ENCODE assay signal across 25 cellular contexts in genomic region chr19:43762814-43763213, GRCh38. TPM values are rescaled to one million over a fixed set of nuclear protein-coding genes. Genes with fewer than 3 reads are reported as not detected.
DNase-seq lines count a peak whose midpoint lies in the region; ATAC-seq lines count a peak whose summit lies in the region.
"Had no signal": no experiment of that assay in that cellular context is flagged by ENCODE, and none has a peak within 500 bp of the region (broad histone marks: within the 10 kb centered on the region; RNA-seq: fewer than 3 reads in every experiment).

No MANE protein-coding gene starts in this region.

- peaks cover 7 to 9% of the 10 kb centered on the region in 2 donors for H3K36me3 Mint-ChIP-seq in CD4-positive, alpha-beta memory T cell
- H3K36me3 Mint-ChIP-seq in activated CD4-positive, alpha-beta memory T cell treated with anti-CD3 and anti-CD28 coated beads, Interleukin-2, amount 10 ng/mL, durations not matched to agents 7 days and 5 days (ENCODE audit: low read depth) = peaks cover 39% of the 10 kb centered on the region
- no peaks in the 10 kb centered on the region for H3K36me3 Mint-ChIP-seq in naive B cell
- H3K36me3 Mint-ChIP-seq: immature natural killer cell had no signal

- CTCF ChIA-PET in CD4-positive, alpha-beta memory T cell (lab: Charles Lee; ENCODE audit: partially characterized antibody) = interaction anchor here (1.1 to 7.0 kb wide), 5 partner anchors 8 to 208 kb away, joined by 3 to 80 read pairs (median 7); partner anchors contain the start of gene SMG9
- CTCF ChIA-PET in activated CD4-positive, alpha-beta memory T cell treated with anti-CD3 and anti-CD28 coated beads, Interleukin-2, amount 10 ng/mL, durations not matched to agents 7 days and 5 days (lab: Charles Lee) = interaction anchor here (1.6 kb wide), 1 partner anchor 94 kb away, joined by 7 read pairs; no protein-coding TSS in a partner anchor

- peak overlapping the region in 8 of 11 experiments; percentile 76 to 90 (median 87); a peak in 11 of 22 replicates for H3K27ac ChIP-seq in BLaER1 treated with 17β-estradiol and CSF1 and Interleukin-3, amounts not matched to agents 10 nM and 100 nM
- H3K27ac ChIP-seq in CD4-positive, alpha-beta memory T cell (ENCODE audit: low read depth, low read length) = no peak overlapping the region
- H3K27ac ChIP-seq: WERI-Rb-1 had no signal

- H3K4me2 ChIP-seq in BLaER1 treated with 17β-estradiol and CSF1 and Interleukin-3, amounts not matched to agents 10 nM and 100 nM = peak overlapping the region in 8 of 11 experiments; percentile 91 to 97 (median 92); a peak in 15 of 22 replicates

- H3K4me1 ChIP-seq in BLaER1 treated with 17β-estradiol and CSF1 and Interleukin-3, amounts not matched to agents 10 nM and 100 nM = peaks cover 62 to 99% (median 77%) of the 10 kb centered on the region in 10 experiments
- H3K4me1 ChIP-seq in CD4-positive, alpha-beta memory T cell (ENCODE audit: insufficient read depth, low read length) = peaks cover 40% of the 10 kb centered on the region

- H3K9me3 ChIP-seq in BLaER1 treated with 17β-estradiol and CSF1 and Interleukin-3, amounts not matched to agents 10 nM and 100 nM (replicated peaks in 1 of 11) = no peaks in the 10 kb centered on the region
- no peaks in the 10 kb centered on the region for H3K9me3 ChIP-seq in CD4-positive, alpha-beta memory T cell (ENCODE audit: control insufficient read depth in 1 of 2, low read length in 2 of 2)
- no peaks in the 10 kb centered on the region for H3K9me3 ChIP-seq in MG63
- H3K9me3 ChIP-seq: BLaER1, heart left ventricle, thyroid gland had no signal

- peaks cover 10 to 19% (median 12%) of the 10 kb centered on the region in 11 experiments; a peak in 19 of 22 replicates for H3K36me3 ChIP-seq in BLaER1 treated with 17β-estradiol and CSF1 and Interleukin-3, amounts not matched to agents 10 nM and 100 nM
- no peaks in the 10 kb centered on the region for H3K36me3 ChIP-seq in CD4-positive, alpha-beta memory T cell (ENCODE audit: insufficient read depth, low read length)
- H3K36me3 ChIP-seq in MG63 = no peaks in the 10 kb centered on the region
- H3K36me3 ChIP-seq: heart left ventricle, thyroid gland, WERI-Rb-1 had no signal

- peaks cover 26 to 57% (median 39%) of the 10 kb centered on the region in 4 donors for H3K4me1 Mint-ChIP-seq in CD4-positive, alpha-beta memory T cell
- H3K4me1 Mint-ChIP-seq in activated CD4-positive, alpha-beta memory T cell treated with anti-CD3 and anti-CD28 coated beads, Interleukin-2, amount 10 ng/mL, durations not matched to agents 7 days and 5 days = peaks cover 69% of the 10 kb centered on the region
- H3K4me1 Mint-ChIP-seq in naive B cell = peaks cover 57 to 73% (median 61%) of the 10 kb centered on the region in 3 donors

- no peaks in the 10 kb centered on the region for H3K9me3 Mint-ChIP-seq in CD4-positive, alpha-beta memory T cell
- H3K9me3 Mint-ChIP-seq in activated CD4-positive, alpha-beta memory T cell treated with anti-CD3 and anti-CD28 coated beads, Interleukin-2, amount 10 ng/mL, durations not matched to agents 7 days and 5 days = no peaks in the 10 kb centered on the region
- peaks cover 0 to 2% (median 0%) of the 10 kb centered on the region in 7 donors for H3K9me3 Mint-ChIP-seq in naive B cell
- H3K9me3 Mint-ChIP-seq: immature natural killer cell had no signal

- no peaks in the 10 kb centered on the region for H3K27me3 ChIP-seq in BLaER1 treated with 17β-estradiol and CSF1 and Interleukin-3, amounts not matched to agents 10 nM and 100 nM
- H3K27me3 ChIP-seq in CD4-positive, alpha-beta memory T cell (ENCODE audit: insufficient read depth, low read length) = no peaks in the 10 kb centered on the region
- H3K27me3 ChIP-seq in MG63 = no peaks in the 10 kb centered on the region
- H3K27me3 ChIP-seq: BLaER1, heart left ventricle, thyroid gland had no signal

- no peak overlapping the region; a peak in 2 of 22 replicates for H3K9ac ChIP-seq in BLaER1 treated with 17β-estradiol and CSF1 and Interleukin-3, amounts not matched to agents 10 nM and 100 nM
- H3K9ac ChIP-seq: BLaER1 had no signal

- ATAC-seq in naive B cell (ENCODE audit: low read depth in 2 of 2) (no peak), esophagus mucosa (no peak)

- H4K20me1 ChIP-seq in BLaER1 treated with 17β-estradiol and CSF1 and Interleukin-3, amounts not matched to agents 10 nM and 100 nM = no peaks in the 10 kb centered on the region
- H4K20me1 ChIP-seq: BLaER1 had no signal

- no peak overlapping the region for H3K4me3 ChIP-seq in BLaER1 treated with 17β-estradiol and CSF1 and Interleukin-3, amounts not matched to agents 10 nM and 100 nM
- H3K4me3 ChIP-seq in CD4-positive, alpha-beta memory T cell (ENCODE audit: low read length in 2 of 2) = no peak overlapping the region
- no peak overlapping the region for H3K4me3 ChIP-seq in MG63
- H3K4me3 ChIP-seq: BLaER1, heart left ventricle, thyroid gland had no signal

- DNase-seq in CD4-positive, alpha-beta memory T cell = no peak
- DNase-seq in activated CD4-positive, alpha-beta memory T cell treated with anti-CD3 and anti-CD28 coated beads, Interleukin-2, amount 10 ng/mL, durations not matched to agents 7 days and 5 days = no peak
- DNase-seq in naive B cell = no peak
- DNase-seq in AG20443 (ENCODE audit: low spot score) = no peak
- DNase-seq in MG63 = no peak
- DNase-seq: caudate nucleus; DND-41; effector CD8-positive, alpha-beta T cell; immature natural killer cell; NCI-H187; NCI-H446 treated with DMSO at 0.1 percent for 48 hours; small intestine; stimulated activated CD4-positive, alpha-beta T cell treated with anti-CD3 and anti-CD28 coated beads, Interleukin-4, amount 100 ng/mL, for 4 hours; stimulated activated CD8-positive, alpha-beta memory T cell treated with anti-CD3 and anti-CD28 coated beads, Interleukin-4, amount 100 ng/mL, for 48 hours; thyroid gland; WERI-Rb-1 had no signal

- no peak overlapping the region for H3K4me3 Mint-ChIP-seq in CD4-positive, alpha-beta memory T cell
- H3K4me3 Mint-ChIP-seq in activated CD4-positive, alpha-beta memory T cell treated with anti-CD3 and anti-CD28 coated beads, Interleukin-2, amount 10 ng/mL, durations not matched to agents 7 days and 5 days = no peak overlapping the region
- peak overlapping the region in 1 of 8 donors; percentile 34 for H3K4me3 Mint-ChIP-seq in naive B cell
- H3K4me3 Mint-ChIP-seq: immature natural killer cell had no signal

- H3K27ac Mint-ChIP-seq in CD4-positive, alpha-beta memory T cell = peak overlapping the region in 5 of 7 donors; percentile 32 to 88 (median 78)
- H3K27ac Mint-ChIP-seq in activated CD4-positive, alpha-beta memory T cell treated with anti-CD3 and anti-CD28 coated beads, Interleukin-2, amount 10 ng/mL, durations not matched to agents 7 days and 5 days = peak overlapping the region; percentile 63
- H3K27ac Mint-ChIP-seq in naive B cell = peak overlapping the region in 4 of 6 donors; percentile 14 to 86 (median 48)

- H3K27me3 Mint-ChIP-seq in CD4-positive, alpha-beta memory T cell = no peaks in the 10 kb centered on the region
- H3K27me3 Mint-ChIP-seq in activated CD4-positive, alpha-beta memory T cell treated with anti-CD3 and anti-CD28 coated beads, Interleukin-2, amount 10 ng/mL, durations not matched to agents 7 days and 5 days = no peaks in the 10 kb centered on the region
- no peaks in the 10 kb centered on the region for H3K27me3 Mint-ChIP-seq in naive B cell

- POLR2A ChIA-PET in CD4-positive, alpha-beta memory T cell (lab: Charles Lee; ENCODE audit: partially characterized antibody) = interaction anchor here (0.8 to 11.4 kb wide), 7 partner anchors 9 to 94 kb away, joined by 3 to 116 read pairs (median 4); partner anchors contain the start of genes KCNN4 and SMG9
- POLR2A ChIA-PET in activated CD4-positive, alpha-beta memory T cell treated with anti-CD3 and anti-CD28 coated beads, Interleukin-2, amount 10 ng/mL, durations not matched to agents 7 days and 5 days (lab: Charles Lee) = interaction anchor here (1.3 to 11.4 kb wide), 4 partner anchors 8 to 18 kb away, joined by 3 to 259 read pairs (median 9); partner anchors contain the start of genes KCNN4 and SMG9

- intact Hi-C loops in CD4-positive, alpha-beta memory T cell (cut with micrococcal nuclease) = no loop called here

RNA-seq across cellular contexts. Expression of gene SMG9, which starts 8.1 kb away (rescaled TPM):
- 10 to 100 TPM; 57.6 to 57.9 TPM for total RNA-seq in CD4-positive, alpha-beta memory T cell
- 10 to 100 TPM in 1 of 2 donors, 1 to 10 TPM in 1; 3.8 to 13.7 TPM for polyA plus RNA-seq in CD4-positive, alpha-beta memory T cell
- total RNA-seq in activated CD4-positive, alpha-beta memory T cell treated with anti-CD3 and anti-CD28 coated beads, Interleukin-2, amount 10 ng/mL, durations not matched to agents 7 days and 5 days = 10 to 100 TPM; 58.1 to 64.6 TPM
- 10 to 100 TPM in 2 of 6 donors, 1 to 10 TPM in 4; 2.7 to 13.0 (median 8.2) TPM for polyA plus RNA-seq in naive B cell (ENCODE audit: low read depth in 6 of 6)
- 22.3 TPM for total RNA-seq in esophagus mucosa
- total RNA-seq in MG63 (2014; rRNA removed; shearing (Covaris generic); ENCODE audit: low replicate concordance) = 40.8 and 58.6 TPM in 2 replicates

RNA-seq across cellular contexts. Expression of gene KCNN4, which starts 18.0 kb away (rescaled TPM):
- total RNA-seq in CD4-positive, alpha-beta memory T cell = 10 to 100 TPM; 33.6 to 33.9 TPM
- 10 to 100 TPM; 10.5 to 23.7 TPM for polyA plus RNA-seq in CD4-positive, alpha-beta memory T cell
- total RNA-seq in activated CD4-positive, alpha-beta memory T cell treated with anti-CD3 and anti-CD28 coated beads, Interleukin-2, amount 10 ng/mL, durations not matched to agents 7 days and 5 days = 10 to 100 TPM; 71.7 to 72.3 TPM
- polyA plus RNA-seq in naive B cell (ENCODE audit: low read depth in 6 of 6) = 10 to 100 TPM in 4 of 6 donors, 1 to 10 TPM in 2; 9.7 to 17.2 (median 10.3) TPM
- total RNA-seq in esophagus mucosa = 4.1 TPM
- 5.0 and 6.1 TPM in 2 replicates for total RNA-seq in MG63 (2014; rRNA removed; shearing (Covaris generic); ENCODE audit: low replicate concordance)

RNA-seq across cellular contexts. Expression of gene LYPD5, which starts 39.4 kb away (rescaled TPM):
- total RNA-seq in CD4-positive, alpha-beta memory T cell = under 1 TPM; 0.49 to 0.97 TPM
- under 1 TPM; 0.27 to 0.50 TPM for polyA plus RNA-seq in CD4-positive, alpha-beta memory T cell
- total RNA-seq in activated CD4-positive, alpha-beta memory T cell treated with anti-CD3 and anti-CD28 coated beads, Interleukin-2, amount 10 ng/mL, durations not matched to agents 7 days and 5 days = under 1 TPM; 0.70 to 0.71 TPM
- polyA plus RNA-seq in naive B cell (ENCODE audit: low read depth in 6 of 6) = under 1 TPM in 2 of 6 donors, not detected in 4; 0.28 to 0.65 TPM
- total RNA-seq in esophagus mucosa = 18.0 TPM
- total RNA-seq in MG63 (2014; rRNA removed; shearing (Covaris generic); ENCODE audit: low replicate concordance) = not detected in 2 replicates

RNA-seq across cellular contexts. Expression of gene IRGC, which starts 46.9 kb away (rescaled TPM):
- total RNA-seq in CD4-positive, alpha-beta memory T cell = not detected
- not detected for polyA plus RNA-seq in CD4-positive, alpha-beta memory T cell
- not detected for total RNA-seq in activated CD4-positive, alpha-beta memory T cell treated with anti-CD3 and anti-CD28 coated beads, Interleukin-2, amount 10 ng/mL, durations not matched to agents 7 days and 5 days
- polyA plus RNA-seq in naive B cell (ENCODE audit: low read depth in 6 of 6) = not detected
- total RNA-seq in esophagus mucosa = not detected
- total RNA-seq in MG63 (2014; rRNA removed; shearing (Covaris generic); ENCODE audit: low replicate concordance) = not detected in 2 replicates
- total RNA-seq: fibroblast of lung, heart left ventricle, HT1080, liver, M059J had no signal
- polyA plus RNA-seq: adipose tissue, fibroblast of lung, heart left ventricle, liver, small intestine had no signal
